In genomic region chr2:45691152-45691551, GRCh38 we compare ENCODE assay signal across 10 cellular contexts. TPM values are rescaled to one million over a fixed set of nuclear protein-coding genes. Genes with fewer than 3 reads are reported as not detected.
DNase-seq lines count a peak whose midpoint lies in the region; ATAC-seq and TF ChIP-seq lines count a peak whose summit lies in the region.
"Had no signal": no experiment of that assay in that cellular context is flagged by ENCODE, and none has a peak within 500 bp of the region (broad histone marks: within the 10 kb centered on the region; RNA-seq: fewer than 3 reads in every experiment).

No MANE protein-coding gene starts in this region.

- H3K27me3 Mint-ChIP-seq in natural killer cell (ENCODE audit: low read depth in 2 of 2): no peaks in the 10 kb centered on the region

- intact Hi-C loops in natural killer cell (cut with micrococcal nuclease): no loop called here

- H3K9me3 Mint-ChIP-seq in natural killer cell: no peaks in the 10 kb centered on the region

- DNase-seq in germinal center (ENCODE audit: low spot score): peak; percentile 33
- DNase-seq in KBM-7: no peak
- no peak for DNase-seq in NCI-H774 (lab: John Stamatoyannopoulos, UW)
- DNase-seq in natural killer cell: no peak
- DNase-seq: central memory CD4-positive, alpha-beta T cell; NCI-H345 had no signal

- peak overlapping the region; percentile 44; the same call in 1 of the 2 replicates for H3K4me3 ChIP-seq in GM08714 (ENCODE audit: low read length)

- in situ Hi-C loops in KBM-7 (cut with MboI; ENCODE audit: low pct_unique_long_range_greater_than_20kb, low sequenced_read_pairs): no loop called here

- H3K36me3 Mint-ChIP-seq in natural killer cell: no peaks in the 10 kb centered on the region

- ATAC-seq in GM19463 (IDR thresholded peaks at IDR 0.05; ENCODE audit: unreplicated experiment) (peak; percentile 76), HG03097 (IDR thresholded peaks at IDR 0.05; ENCODE audit: low FRiP score, unreplicated experiment) (peak; percentile 55), GM19324 (IDR thresholded peaks at IDR 0.05; ENCODE audit: low FRiP score, unreplicated experiment) (no peak), natural killer cell (no peak)

- no peak overlapping the region for H3K27ac Mint-ChIP-seq in natural killer cell

- no peak overlapping the region for H3K4me3 Mint-ChIP-seq in natural killer cell

- TF ChIP-seq CTCF in natural killer cell (IDR thresholded peaks at IDR 0.05): no peak

- H3K4me1 Mint-ChIP-seq in natural killer cell: peaks cover 11 to 13% of the 10 kb centered on the region in 2 donors

RNA-seq across cellular contexts. Expression of gene PRKCE, which starts 39.7 kb away (rescaled TPM):
- 10 to 100 TPM; 35.2 to 42.1 (median 38.6) TPM for total RNA-seq in natural killer cell

Comparison
In these comparisons a context has a peak if more than half of its experiments do, and no peak if none do; other contexts are left out.
1. ATAC-seq: peak in GM19463 (single experiment) and HG03097 (single experiment); none in GM19324 (single experiment) and natural killer cell (0 of 3).